Comparison of ENCODE assay signal across 8 cellular contexts in genomic region chr19:58498316-58499020, GRCh38. TPM values are rescaled to one million over a fixed set of nuclear protein-coding genes. Genes with fewer than 3 reads are reported as not detected.
A peak's percentile ranks its signal among the peaks of the same experiment; 100 is the strongest.
DNase-seq lines count a peak whose midpoint lies in the region; ATAC-seq and TF ChIP-seq lines count a peak whose summit lies in the region.

No MANE protein-coding gene starts in this region.

- H3K9me3 ChIP-seq in Peyer's patch = peaks cover 0 to 5% (median 0%) of the 10 kb centered on the region in 4 donors

- H3K4me1 ChIP-seq in Peyer's patch (peaks cover 0 to 10% (median 6%) of the 10 kb centered on the region in 4 donors), rectal smooth muscle tissue (ENCODE audit: control insufficient read depth, insufficient read depth, low read length) (peaks cover 6% of the 10 kb centered on the region)

- no peak for TF ChIP-seq CTCF in Peyer's patch (IDR thresholded peaks at IDR 0.05)
- no peak for TF ChIP-seq CTCF in fibroblast of pulmonary artery (IDR thresholded peaks at IDR 0.05; ENCODE audit: low read length, missing control alignments)

- H3K9ac ChIP-seq in rectal smooth muscle tissue (ENCODE audit: low read length) = no peak overlapping the region

- H3K27me3 ChIP-seq in Peyer's patch = no peaks in the 10 kb centered on the region
- H3K27me3 ChIP-seq in rectal smooth muscle tissue (ENCODE audit: control insufficient read depth, insufficient read depth, low read length) = no peaks in the 10 kb centered on the region

- H3K4me3 ChIP-seq in Peyer's patch (peak overlapping the region; percentile 37 to 60 (median 47)), fibroblast of pulmonary artery (replicated peaks; ENCODE audit: low read depth, low read length) (peak overlapping the region; percentile 75), rectal smooth muscle tissue (ENCODE audit: low read length) (peak overlapping the region; percentile 60)

- ATAC-seq in GM18868 (IDR thresholded peaks at IDR 0.05; ENCODE audit: unreplicated experiment) = peak; percentile 17

- TF ChIP-seq POLR2A in Peyer's patch (IDR thresholded peaks at IDR 0.05) = no peak

- DNase-seq in Peyer's patch (no peak), fibroblast of pulmonary artery (ENCODE audit: low read depth) (no peak), D341Med (ENCODE audit: low spot score) (no peak), EL (no peak), NK-92 (lab: John Stamatoyannopoulos, UW; ENCODE audit: unreplicated experiment) (no peak), SW480 (ENCODE audit: low spot score) (no peak)

- peak overlapping the region in 3 of 4 donors; percentile 52 to 81 (median 62) for H3K27ac ChIP-seq in Peyer's patch
- no peak overlapping the region for H3K27ac ChIP-seq in rectal smooth muscle tissue (ENCODE audit: low read depth, low read length)

- H3K36me3 ChIP-seq in Peyer's patch = no peaks in the 10 kb centered on the region
- H3K36me3 ChIP-seq in rectal smooth muscle tissue (ENCODE audit: control insufficient read depth, insufficient read depth, low read length) = no peaks in the 10 kb centered on the region

RNA-seq across cellular contexts. Expression of gene SLC27A5, which starts 13.3 kb away (rescaled TPM):
- 1 to 10 TPM in 3 of 4 donors, under 1 TPM in 1; 0.88 to 6.3 (median 2.3) TPM for total RNA-seq in Peyer's patch

RNA-seq across cellular contexts. Expression of gene ZBTB45, which starts 21.1 kb away (rescaled TPM):
- total RNA-seq in Peyer's patch = 10 to 100 TPM in 3 of 4 donors, 1 to 10 TPM in 1; 7.4 to 21.6 (median 14.3) TPM

RNA-seq across cellular contexts. Expression of gene ZNF446, which starts 22.3 kb away (rescaled TPM):
- total RNA-seq in Peyer's patch = 10 to 100 TPM; 12.8 to 25.6 (median 19.6) TPM

RNA-seq across cellular contexts. Expression of gene ZNF324, which starts 31.6 kb away (rescaled TPM):
- total RNA-seq in Peyer's patch = 10 to 100 TPM; 12.4 to 31.2 (median 22.7) TPM

RNA-seq across cellular contexts. Expression of gene TRIM28, which starts 45.4 kb away (rescaled TPM):
- 100 to 1,000 TPM; 164 to 281 (median 196) TPM for total RNA-seq in Peyer's patch
